ENCODE assay signal across 8 cellular contexts in genomic region chr6:73580247-73581149, GRCh38. TPM values are rescaled to one million over a fixed set of nuclear protein-coding genes. Genes with fewer than 3 reads are reported as not detected.
DNase-seq lines count a peak whose midpoint lies in the region; ATAC-seq and TF ChIP-seq lines count a peak whose summit lies in the region.

No MANE protein-coding gene starts in this region.

- peaks cover 26% of the 10 kb centered on the region for H3K9me3 Mint-ChIP-seq in nephron progenitor cell

- H3K36me3 Mint-ChIP-seq in nephron progenitor cell (ENCODE audit: low read depth) = peaks cover 7% of the 10 kb centered on the region

- DNase-seq in activated T-helper 1 cell treated with Interleukin-2 at 50 U/mL for 16 hours (ENCODE audit: low read depth) (peak; percentile 47), fibroblast of pulmonary artery (ENCODE audit: low read depth) (peak; percentile 98), nephron progenitor cell (peak; percentile 62), NCI-H524 (lab: John Stamatoyannopoulos, UW) (no peak)
- peak; percentile 81 for DNase-seq in stimulated activated naive CD8-positive, alpha-beta T cell treated with anti-CD3 and anti-CD28 coated beads, Interleukin-15, Interleukin-2, amounts not matched to agents 100 U/mL and 50 U/mL, for 24 hours

- peaks cover 37% of the 10 kb centered on the region for H3K4me1 Mint-ChIP-seq in nephron progenitor cell

- H3K4me3 Mint-ChIP-seq in nephron progenitor cell = peak overlapping the region; percentile 61

- peak; percentile 79 for ATAC-seq in GM18517 (IDR thresholded peaks at IDR 0.05; ENCODE audit: unreplicated experiment)
- peak; percentile 57 for ATAC-seq in HG02981 (IDR thresholded peaks at IDR 0.05; ENCODE audit: unreplicated experiment)
- peak; percentile 93 for ATAC-seq in stimulated activated naive CD8-positive, alpha-beta T cell treated with anti-CD3 and anti-CD28 coated beads, Interleukin-15, Interleukin-2, amounts not matched to agents 100 U/mL and 50 U/mL, for 24 hours

- peak overlapping the region; percentile 32 for H3K4me3 ChIP-seq in fibroblast of pulmonary artery (replicated peaks; ENCODE audit: low read depth, low read length)

- H3K27me3 Mint-ChIP-seq in nephron progenitor cell (ENCODE audit: low read depth, poor library complexity) = no peaks in the 10 kb centered on the region

- H3K27ac Mint-ChIP-seq in nephron progenitor cell = peak overlapping the region; percentile 99

- TF ChIP-seq CTCF in fibroblast of pulmonary artery (IDR thresholded peaks at IDR 0.05; ENCODE audit: low read length, missing control alignments) (peak; percentile 53), nephron progenitor cell (IDR thresholded peaks at IDR 0.05) (peak; percentile 37)

TF ChIP-seq in PFSK-1, 5 proteins besides CTCF, POLR2A, EP300 and RAD21:
- TF ChIP-seq FOXP2 (optimal IDR thresholded peaks at IDR 0.05; ENCODE audit: borderline replicate concordance, extremely low read depth, extremely low read length, insufficient read depth) (peak; percentile 69), POLR2AphosphoS5 (IDR thresholded peaks at IDR 0.05; ENCODE audit: low read depth, low read length) (no peak), SIN3A (IDR thresholded peaks at IDR 0.05; ENCODE audit: borderline replicate concordance, insufficient read depth, low read length) (0 out of 2 replicates have a peak, but pooled peaks have one; percentile 62), REST (IDR thresholded peaks at IDR 0.05; ENCODE audit: insufficient read depth in 1 of 2, low read depth in 2 of 2, low read length in 2 of 2) (0 out of 4 replicates have a peak, but pooled peaks of 1 of the 2 experiments have one; percentile 24), TAF1 (IDR thresholded peaks at IDR 0.05; ENCODE audit: borderline replicate concordance, insufficient read depth, low read length) (peak; percentile 73; the same call in 1 of the 2 replicates)

RNA-seq across cellular contexts. Expression of gene EEF1A1, which starts 59.7 kb away (rescaled TPM):
- 12,894 TPM for polyA plus RNA-seq in PFSK-1 (2012; ENCODE audit: insufficient read length, low read depth)

Comparison
In these comparisons a context has a peak if more than half of its experiments do, and no peak if none do; other contexts are left out.
1. DNase-seq: peak in activated T-helper 1 cell treated with Interleukin-2 at 50 U/mL for 16 hours (single experiment), fibroblast of pulmonary artery (single experiment), nephron progenitor cell (single experiment) and stimulated activated naive CD8-positive, alpha-beta T cell treated with anti-CD3 and anti-CD28 coated beads, Interleukin-15, Interleukin-2, amounts not matched to agents 100 U/mL and 50 U/mL, for 24 hours (single experiment); none in NCI-H524 (0 of 2).
2. Peak in every context shown above with its lines, with median percentiles within 50 percentile points of each other: ATAC-seq.